Comparison of ENCODE assay signal across 21 cellular contexts in genomic region chr7:43701929-43702328, GRCh38. TPM values are rescaled to one million over a fixed set of nuclear protein-coding genes. Genes with fewer than 3 reads are reported as not detected.
DNase-seq lines count a peak whose midpoint lies in the region; ATAC-seq and TF ChIP-seq lines count a peak whose summit lies in the region.
"Had no signal": no experiment of that assay in that cellular context is flagged by ENCODE, and none has a peak within 500 bp of the region (broad histone marks: within the 10 kb centered on the region; RNA-seq: fewer than 3 reads in every experiment).

No MANE protein-coding gene starts in this region.

- intact Hi-C loops in vagina (cut with DNase I), result loop anchor here (5.0 kb wide), 1 partner anchor 120 kb away; the partner anchor contains the start of gene STK17A

- H3K9me3 ChIP-seq in GM23248 (ENCODE audit: low read depth) (no peaks in the 10 kb centered on the region), HUES48 (ENCODE audit: control insufficient read depth, insufficient read depth, low read length) (no peaks in the 10 kb centered on the region), SU-DHL-6 (ENCODE audit: insufficient read depth, low read length) (no peaks in the 10 kb centered on the region), vagina (no peaks in the 10 kb centered on the region)
- H3K9me3 ChIP-seq: Caco-2 had no signal

- no peak for ATAC-seq in memory B cell (ENCODE audit: low read depth)
- ATAC-seq in GM18520 (IDR thresholded peaks at IDR 0.05; ENCODE audit: unreplicated experiment), result no peak
- ATAC-seq in activated naive CD8-positive, alpha-beta T cell treated with anti-CD3 and anti-CD28 coated beads, Interleukin-2, amount 50 U/mL, for 24 hours, result no peak
- ATAC-seq: CD8-positive, alpha-beta T cell; HCT116 had no signal

- H3K4me3 Mint-ChIP-seq in memory B cell, result no peak overlapping the region
- no peak overlapping the region for H3K4me3 Mint-ChIP-seq in activated naive CD8-positive, alpha-beta T cell treated with anti-CD3 and anti-CD28 coated beads, Interleukin-2, amount 50 U/mL, for 24 hours
- H3K4me3 Mint-ChIP-seq: CD8-positive, alpha-beta T cell had no signal

- H3K4me1 ChIP-seq in GM23248 (ENCODE audit: insufficient read depth) (peaks cover 47% of the 10 kb centered on the region), HUES48 (ENCODE audit: control insufficient read depth, insufficient read depth, low read length) (peaks cover 37% of the 10 kb centered on the region), vagina (peaks cover 7% of the 10 kb centered on the region)
- H3K4me1 ChIP-seq: Caco-2 had no signal

- H3K27ac Mint-ChIP-seq in memory B cell, result peak overlapping the region; percentile 62
- no peak overlapping the region for H3K27ac Mint-ChIP-seq in activated naive CD8-positive, alpha-beta T cell treated with anti-CD3 and anti-CD28 coated beads, Interleukin-2, amount 50 U/mL, for 24 hours

- DNase-seq in GM23248 (no peak), memory B cell (ENCODE audit: low spot score in 2 of 2) (no peak), vagina (ENCODE audit: extremely low spot score in 2 of 2) (no peak), D341Med (ENCODE audit: low spot score) (no peak)
- no peak for DNase-seq in activated naive CD8-positive, alpha-beta T cell treated with anti-CD3 and anti-CD28 coated beads, Interleukin-2, amount 50 U/mL, for 24 hours
- DNase-seq: C1 segment of cervical spinal cord; Caco-2; CD8-positive, alpha-beta T cell; DMS 273 treated with DMSO at 0.1 percent for 48 hours; DMS79; GF-D8; MM.1S; NCI-H2029 treated with DMSO at 0.1 percent for 48 hours; NCI-H526 treated with DMSO at 0.1 percent for 48 hours; Right ventricle myocardium superior; RPMI8226 had no signal

- H3K27ac ChIP-seq in GM23248 (0 out of 2 replicates have a peak overlapping the region, but pooled peaks have one; percentile 34), HUES48 (ENCODE audit: low read depth, low read length) (peak overlapping the region; percentile 71), SU-DHL-6 (ENCODE audit: low read depth, low read length) (peak overlapping the region; percentile 83; the same call in 1 of the 2 replicates), vagina (no peak overlapping the region)

- H3K79me2 ChIP-seq in GM23248 (ENCODE audit: insufficient read depth), result peaks cover 80% of the 10 kb centered on the region
- peaks cover 97% of the 10 kb centered on the region for H3K79me2 ChIP-seq in SU-DHL-6 (ENCODE audit: insufficient read depth, low read length)

- no peak overlapping the region for H3K4me3 ChIP-seq in GM23248
- H3K4me3 ChIP-seq in HUES48 (ENCODE audit: low read depth, low read length), result no peak overlapping the region
- no peak overlapping the region for H3K4me3 ChIP-seq in SU-DHL-6 (ENCODE audit: insufficient read depth, low read length, poor library complexity, severe bottlenecking)
- no peak overlapping the region for H3K4me3 ChIP-seq in vagina
- H3K4me3 ChIP-seq: K562 had no signal

- no peak overlapping the region for H3K9ac ChIP-seq in GM23248
- H3K9ac ChIP-seq in HUES48 (ENCODE audit: low read depth, low read length), result no peak overlapping the region
- H3K9ac ChIP-seq in SU-DHL-6 (ENCODE audit: low read length), result no peak overlapping the region

- H3K36me3 ChIP-seq in GM23248 (ENCODE audit: low read depth) (no peaks in the 10 kb centered on the region), HUES48 (ENCODE audit: control insufficient read depth, insufficient read depth, low read length) (0 out of 2 replicates have a peak, but pooled peaks cover 5% of the 10 kb centered on the region), SU-DHL-6 (ENCODE audit: low read length) (no peaks in the 10 kb centered on the region), vagina (no peaks in the 10 kb centered on the region)

- TF ChIP-seq POLR2A in vagina (IDR thresholded peaks at IDR 0.05), result no peak

- H3F3A ChIP-seq in GM23248 (ENCODE audit: insufficient read depth) (peaks cover 48% of the 10 kb centered on the region), SU-DHL-6 (ENCODE audit: insufficient read depth) (peaks cover 29% of the 10 kb centered on the region)

- H4K20me1 ChIP-seq in GM23248 (ENCODE audit: insufficient read depth) (no peaks in the 10 kb centered on the region), SU-DHL-6 (ENCODE audit: low read depth, low read length) (no peaks in the 10 kb centered on the region)

- in situ Hi-C loops in GM23248 (cut with MboI), result loop anchor here (10.0 to 25.0 kb wide), 3 partner anchors 127 to 415 kb away; no protein-coding TSS in a partner anchor

- H3K36me3 Mint-ChIP-seq in memory B cell, result peaks cover 13% of the 10 kb centered on the region
- H3K36me3 Mint-ChIP-seq in activated naive CD8-positive, alpha-beta T cell treated with anti-CD3 and anti-CD28 coated beads, Interleukin-2, amount 50 U/mL, for 24 hours (ENCODE audit: low read depth), result peaks cover 19% of the 10 kb centered on the region

- H3K4me1 Mint-ChIP-seq in memory B cell, result peaks cover 26% of the 10 kb centered on the region
- H3K4me1 Mint-ChIP-seq in activated naive CD8-positive, alpha-beta T cell treated with anti-CD3 and anti-CD28 coated beads, Interleukin-2, amount 50 U/mL, for 24 hours, result peaks cover 60% of the 10 kb centered on the region

- H3K4me2 ChIP-seq in GM23248 (ENCODE audit: unreplicated experiment) (no peak overlapping the region), SU-DHL-6 (ENCODE audit: low read depth, low read length, poor library complexity, severe bottlenecking) (peak overlapping the region; percentile 68)

- H2AFZ ChIP-seq in GM23248 (no peak overlapping the region), SU-DHL-6 (ENCODE audit: low read depth, low read length, severe bottlenecking) (no peak overlapping the region)

- no peaks in the 10 kb centered on the region for H3K9me3 Mint-ChIP-seq in memory B cell
- H3K9me3 Mint-ChIP-seq in activated naive CD8-positive, alpha-beta T cell treated with anti-CD3 and anti-CD28 coated beads, Interleukin-2, amount 50 U/mL, for 24 hours, result no peaks in the 10 kb centered on the region
- H3K9me3 Mint-ChIP-seq: CD8-positive, alpha-beta T cell had no signal

- TF ChIP-seq CTCF in SU-DHL-6 (IDR thresholded peaks at IDR 0.05; ENCODE audit: insufficient read depth, low read length, poor library complexity, severe bottlenecking) (no peak), vagina (IDR thresholded peaks at IDR 0.05) (no peak)

- 76 to 81% methylated on average over 3 of the region's 3 CpGs for WGBS in GM23248 (ENCODE audit: low coverage in 1 of 2, low lambda C conversion rate in 2 of 2, missing lambda C conversion rate in 2 of 2), 2 experiments

- H3K27me3 ChIP-seq in GM23248 (replicated peaks; ENCODE audit: insufficient read depth) (no peaks in the 10 kb centered on the region), HUES48 (ENCODE audit: control insufficient read depth, insufficient read depth, low read length) (no peaks in the 10 kb centered on the region), SU-DHL-6 (ENCODE audit: low read length) (no peaks in the 10 kb centered on the region), vagina (no peaks in the 10 kb centered on the region)

- H3K9me2 ChIP-seq in GM23248 (ENCODE audit: insufficient read depth) (no peaks in the 10 kb centered on the region), SU-DHL-6 (replicated peaks; ENCODE audit: insufficient read depth, low read length) (no peaks in the 10 kb centered on the region)

- no peaks in the 10 kb centered on the region for H3K27me3 Mint-ChIP-seq in memory B cell
- no peaks in the 10 kb centered on the region for H3K27me3 Mint-ChIP-seq in activated naive CD8-positive, alpha-beta T cell treated with anti-CD3 and anti-CD28 coated beads, Interleukin-2, amount 50 U/mL, for 24 hours

RNA-seq across cellular contexts. Expression of gene COA1, which starts 27.4 kb away (rescaled TPM):
- 26.1 and 53.4 TPM in 2 replicates for total RNA-seq in GM23248 (2014; rRNA removed; shearing (Covaris generic))
- polyA plus RNA-seq in GM23248 (2016; fragmentation: Nextera tagmentation; extraction: Ambion mirVana), result 54.3 and 59.5 TPM in 2 replicates
- 47.6 TPM for total RNA-seq in vagina

RNA-seq across cellular contexts. Expression of gene BLVRA, which starts 56.6 kb away (rescaled TPM):
- 12.8 and 14.7 TPM in 2 replicates for total RNA-seq in GM23248 (2014; rRNA removed; shearing (Covaris generic))
- polyA plus RNA-seq in GM23248 (2016; fragmentation: Nextera tagmentation; extraction: Ambion mirVana), result 47.0 and 52.6 TPM in 2 replicates
- 65.6 TPM for total RNA-seq in vagina
